19 cellular contexts compared by ENCODE assay signal in the genomic region with DNA sequence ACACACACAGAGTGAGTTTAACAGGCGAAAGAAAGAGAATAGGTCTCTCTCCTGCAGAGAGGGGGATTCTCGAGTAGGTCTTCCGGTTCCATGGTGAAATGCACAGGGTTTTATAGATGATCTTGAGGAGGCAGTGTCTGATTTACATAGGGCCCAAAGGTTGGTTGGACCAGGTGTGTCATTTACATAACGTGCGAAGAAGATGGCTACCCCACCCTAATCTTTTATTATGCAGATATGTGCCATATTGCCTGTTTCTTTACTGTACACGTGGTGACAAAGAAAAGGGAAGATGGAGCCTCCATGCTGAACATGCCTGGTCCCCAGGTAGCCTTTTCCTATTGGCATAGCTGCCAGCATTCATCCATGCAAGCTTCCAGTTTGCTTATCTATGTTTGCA.
DNase-seq lines count a peak whose midpoint lies in the region; ATAC-seq, FAIRE-seq and TF ChIP-seq lines count a peak whose summit lies in the region.
"Had no signal": no experiment of that assay in that cellular context is flagged by ENCODE, and none has a peak within 500 bp of the region (broad histone marks: within the 10 kb centered on the region; RNA-seq: fewer than 3 reads in every experiment).

No MANE protein-coding gene starts in this region.

- TF ChIP-seq CTCF in H1 (IDR thresholded peaks at IDR 0.05; ENCODE audit: control extremely low read depth in 1 of 3, insufficient read depth in 1 of 3, low read depth in 1 of 3, low read length in 3 of 3) (no peak), nephron progenitor cell (IDR thresholded peaks at IDR 0.05) (no peak), endothelial cell (IDR thresholded peaks at IDR 0.05; ENCODE audit: unreplicated experiment) (no peak)

- H3K4me1 Mint-ChIP-seq in nephron progenitor cell (peaks cover 49% of the 10 kb centered on the region), endothelial cell (ENCODE audit: unreplicated experiment) (peaks cover 48% of the 10 kb centered on the region)

- ATAC-seq in HG02759 (IDR thresholded peaks at IDR 0.05; ENCODE audit: unreplicated experiment) (no peak), GM18868 (IDR thresholded peaks at IDR 0.05; ENCODE audit: unreplicated experiment) (no peak)

- H3K4ac ChIP-seq in H1 (replicated peaks; ENCODE audit: insufficient read length, low read depth, low read length) = no peak overlapping the region

- H2BK20ac ChIP-seq in H1 (ENCODE audit: low read length) = peak overlapping the region; percentile 36; the same call in 1 of the 2 replicates

- CTCF ChIA-PET in H1 (lab: Charles Lee; ENCODE audit: partially characterized antibody) = interaction anchor here (1.1 to 6.2 kb wide), 3 partner anchors 21 to 205 kb away, joined by 3 to 42 read pairs (median 4); no protein-coding TSS in a partner anchor

- peaks cover 0 to 3% (median 1%) of the 10 kb centered on the region in 4 experiments; a peak in 2 of 7 replicates for H3K4me1 ChIP-seq in H1 (replicated peaks in 1 of 4; ENCODE audit: control insufficient read depth in 3 of 4, insufficient read depth in 4 of 4, low read length in 3 of 4)
- H3K4me1 ChIP-seq: A549 had no signal

- H3K4me3 ChIP-seq in H1 (ENCODE audit: extremely low read depth in 1 of 4, insufficient read depth in 2 of 4, low read depth in 3 of 4, low read length in 4 of 4) = no peak overlapping the region
- H3K4me3 ChIP-seq: A549, GM23338 had no signal

- H3K27me3 Mint-ChIP-seq in nephron progenitor cell (ENCODE audit: low read depth, poor library complexity) (peaks cover 3% of the 10 kb centered on the region), endothelial cell (ENCODE audit: unreplicated experiment) (peaks cover 6% of the 10 kb centered on the region)
- H3K27me3 Mint-ChIP-seq: CD4-positive, alpha-beta T cell had no signal

- H4K91ac ChIP-seq in H1 (replicated peaks; ENCODE audit: insufficient read length, low read length) = no peak overlapping the region

- H3K4me3 Mint-ChIP-seq in nephron progenitor cell (no peak overlapping the region), endothelial cell (ENCODE audit: unreplicated experiment) (no peak overlapping the region)
- H3K4me3 Mint-ChIP-seq: CD4-positive, alpha-beta T cell; GM23338; HFFc6 had no signal

- H3K79me2 ChIP-seq in H1 (ENCODE audit: control insufficient read depth in 1 of 2, insufficient read depth in 2 of 2, low read length in 2 of 2) = no peaks in the 10 kb centered on the region

- TF ChIP-seq RAD21 in H1 (IDR thresholded peaks at IDR 0.05 in 1 of 2, conservative IDR thresholded peaks at IDR 0.05 in 1 of 2; ENCODE audit: low read depth in 2 of 2, low read length in 2 of 2) = no peak

- no peak overlapping the region for H3K23ac ChIP-seq in H1 (ENCODE audit: insufficient read length)

- no peaks in the 10 kb centered on the region for H3K79me1 ChIP-seq in H1 (ENCODE audit: low read depth, low read length)

- no peak for TF ChIP-seq POLR2A in H1 (IDR thresholded peaks at IDR 0.05; ENCODE audit: control extremely low read depth in 1 of 2, low read depth in 2 of 2, low read length in 2 of 2)

- peaks cover 5% of the 10 kb centered on the region for H3K9me3 Mint-ChIP-seq in nephron progenitor cell
- no peaks in the 10 kb centered on the region for H3K9me3 Mint-ChIP-seq in endothelial cell (ENCODE audit: unreplicated experiment)
- H3K9me3 Mint-ChIP-seq: CD4-positive, alpha-beta T cell had no signal

- H3K23me2 ChIP-seq in H1 (ENCODE audit: low read depth, low read length) = no peaks in the 10 kb centered on the region

- H2BK15ac ChIP-seq in H1 (ENCODE audit: low read length) = no peak overlapping the region

- DNase-seq in NCI-H526 (lab: John Stamatoyannopoulos, UW) (peak; percentile 9 to 33), NCI-H526 treated with DMSO at 0.1 percent for 48 hours (lab: John Stamatoyannopoulos, UW) (no peak), H1 (ENCODE audit: low read depth in 1 of 2, low spot score in 2 of 2) (peak in 1 of 2 experiments; percentile 24), nephron progenitor cell (no peak), endothelial cell (ENCODE audit: low spot score) (no peak)
- DNase-seq: AML-193; Caco-2; CD4-positive, alpha-beta T cell; HFFc6 had no signal

- H2BK5ac ChIP-seq in H1 (ENCODE audit: low read depth, low read length) = no peak overlapping the region

- no peak overlapping the region for H3K56ac ChIP-seq in H1 (replicated peaks; ENCODE audit: insufficient read length, low read depth, low read length)

- no peak overlapping the region for H3K4me2 ChIP-seq in H1 (ENCODE audit: insufficient read depth in 1 of 2, low read depth in 2 of 2, low read length in 2 of 2)
- H3K4me2 ChIP-seq: A549, GM23338 had no signal

- no peak overlapping the region for H4K8ac ChIP-seq in H1 (ENCODE audit: extremely low read depth, insufficient read depth, low read length)

- no peak overlapping the region for H2BK120ac ChIP-seq in H1 (replicated peaks; ENCODE audit: low read depth, low read length)

- FAIRE-seq in H1 (lab: Jason Lieb, UNC) = no peak
- FAIRE-seq: A549, D721Med, G401.6, GM12891, HepG2 had no signal

- H3K27me3 ChIP-seq in H1 (replicated peaks in 1 of 4; ENCODE audit: control insufficient read depth in 3 of 4, extremely low read depth in 1 of 4, insufficient read depth in 3 of 4, low read length in 3 of 4) = no peaks in the 10 kb centered on the region

- POLR2A ChIA-PET in H1 (lab: Charles Lee; ENCODE audit: partially characterized antibody) = no interaction called here

- H3K27ac Mint-ChIP-seq in nephron progenitor cell (peak overlapping the region; percentile 64), endothelial cell (ENCODE audit: unreplicated experiment) (no peak overlapping the region)
- H3K27ac Mint-ChIP-seq: GM23338, HFFc6 had no signal

- no peak overlapping the region for H2AK5ac ChIP-seq in H1 (ENCODE audit: low read depth, low read length)

- H4K20me1 ChIP-seq in H1 (replicated peaks in 1 of 2; ENCODE audit: control insufficient read depth in 1 of 2, insufficient read depth in 2 of 2, low read length in 2 of 2) = no peaks in the 10 kb centered on the region

- no peak overlapping the region for H2BK12ac ChIP-seq in H1 (ENCODE audit: low read depth, low read length)

- H3K36me3 ChIP-seq in H1 (ENCODE audit: control insufficient read depth in 2 of 4, insufficient read depth in 4 of 4, low read length in 3 of 4) = no peaks in the 10 kb centered on the region

- no peak overlapping the region for H3K27ac ChIP-seq in H1 (ENCODE audit: low read depth, low read length)
- H3K27ac ChIP-seq: 22Rv1, A549, C4-2B had no signal

- no peak overlapping the region for H2AFZ ChIP-seq in H1 (ENCODE audit: low read length)
- H2AFZ ChIP-seq: GM23338 had no signal

- H3K9me3 ChIP-seq in H1 (ENCODE audit: insufficient read depth in 2 of 2, low read depth in 1 of 2, low read length in 1 of 2) = 0 out of 4 replicates have a peak, but pooled peaks cover 0 to 2% of the 10 kb centered on the region in 2 experiments
- H3K9me3 ChIP-seq: A549, Caco-2 had no signal

- peaks cover 3% of the 10 kb centered on the region for H3K36me3 Mint-ChIP-seq in nephron progenitor cell (ENCODE audit: low read depth)
- H3K36me3 Mint-ChIP-seq in endothelial cell (ENCODE audit: low read depth, unreplicated experiment) = no peaks in the 10 kb centered on the region

- WGBS in H1 (ENCODE audit: extremely low coverage in 1 of 2, insufficient coverage in 1 of 2, insufficient read length in 1 of 2, insufficient replicate concordance in 2 of 2, low coverage in 1 of 2, low lambda C conversion rate in 2 of 2, missing lambda C conversion rate in 1 of 2), 2 experiments = 90% methylated on average over 6 of the region's 6 CpGs; no CpG with 5 or more reads in 1 of the 2 experiments

- TF ChIP-seq EP300 in H1 (IDR thresholded peaks at IDR 0.05; ENCODE audit: borderline replicate concordance in 1 of 2, low read depth in 2 of 2, low read length in 2 of 2) = no peak

- no peak overlapping the region for H3K9ac ChIP-seq in H1 (replicated peaks in 1 of 4; ENCODE audit: extremely low read depth in 1 of 4, low read depth in 3 of 4, low read length in 3 of 4)

- no peak overlapping the region for H3K18ac ChIP-seq in H1 (ENCODE audit: extremely low read depth, low read length)

- no peak overlapping the region for H3K14ac ChIP-seq in H1 (ENCODE audit: insufficient read length)

- no peak overlapping the region for H4K5ac ChIP-seq in H1 (ENCODE audit: insufficient read length, low read depth, low read length)

TF ChIP-seq in H1, 55 proteins besides CTCF, POLR2A, EP300 and RAD21:
- TF ChIP-seq SIX5 (IDR thresholded peaks at IDR 0.05; ENCODE audit: low read depth, low read length) = no peak
- TF ChIP-seq NANOG (IDR thresholded peaks at IDR 0.05; ENCODE audit: insufficient read depth, low read depth, low read length, poor library complexity, severe bottlenecking) = no peak
- TF ChIP-seq SUZ12 (IDR thresholded peaks at IDR 0.05; ENCODE audit: low read length) = no peak
- no peak for TF ChIP-seq PHF8 (conservative IDR thresholded peaks at IDR 0.05; ENCODE audit: low read depth, low read length)
- TF ChIP-seq, protein P1, sequence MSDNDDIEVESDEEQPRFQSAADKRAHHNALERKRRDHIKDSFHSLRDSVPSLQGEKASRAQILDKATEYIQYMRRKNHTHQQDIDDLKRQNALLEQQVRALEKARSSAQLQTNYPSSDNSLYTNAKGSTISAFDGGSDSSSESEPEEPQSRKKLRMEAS (IDR thresholded peaks at IDR 0.05) = no peak
- TF ChIP-seq FOSL1 (IDR thresholded peaks at IDR 0.05; ENCODE audit: insufficient read depth, low read depth, low read length) = no peak
- no peak for TF ChIP-seq TAF7 (optimal IDR thresholded peaks at IDR 0.05; ENCODE audit: borderline replicate concordance, low read depth, low read length)

Comparison
In these comparisons a context has a peak if more than half of its experiments do, and no peak if none do; other contexts are left out.
1. DNase-seq: peak in NCI-H526 (2 of 2); none in NCI-H526 treated with DMSO at 0.1 percent for 48 hours (single experiment), nephron progenitor cell (single experiment) and endothelial cell (single experiment).